ENCODE assay signal across 20 cellular contexts in genomic region chr14:38367922-38368321, GRCh38.
DNase-seq lines count a peak whose midpoint lies in the region; ATAC-seq, FAIRE-seq and TF ChIP-seq lines count a peak whose summit lies in the region.
"Had no signal": no experiment of that assay in that cellular context is flagged by ENCODE, and none has a peak within 500 bp of the region (broad histone marks: within the 10 kb centered on the region; RNA-seq: fewer than 3 reads in every experiment).

No MANE protein-coding gene starts in this region.

- no peaks in the 10 kb centered on the region for H3F3A ChIP-seq in GM23248 (ENCODE audit: insufficient read depth)

- H3K36me3 ChIP-seq in GM23248 (ENCODE audit: low read depth) (no peaks in the 10 kb centered on the region), H1 (ENCODE audit: control insufficient read depth in 2 of 4, insufficient read depth in 4 of 4, low read length in 3 of 4) (no peaks in the 10 kb centered on the region), HepG2 (replicated peaks in 1 of 2; ENCODE audit: control insufficient read depth in 1 of 2, insufficient read depth in 2 of 2, low read length in 2 of 2) (no peaks in the 10 kb centered on the region)
- H3K36me3 ChIP-seq: Peyer's patch, SJSA1 had no signal

- no peaks in the 10 kb centered on the region for H3K36me3 Mint-ChIP-seq in effector memory CD8-positive, alpha-beta T cell (ENCODE audit: insufficient read depth)
- H3K36me3 Mint-ChIP-seq: CD4-positive, CD25-positive, alpha-beta regulatory T cell had no signal

- no peaks in the 10 kb centered on the region for H3K4me1 Mint-ChIP-seq in effector memory CD8-positive, alpha-beta T cell (ENCODE audit: low read depth in 2 of 2)
- H3K4me1 Mint-ChIP-seq: CD4-positive, CD25-positive, alpha-beta regulatory T cell had no signal

- ATAC-seq in HepG2 (no peak; the same call in 1 of the 3 replicates), HG03108 (IDR thresholded peaks at IDR 0.05; ENCODE audit: unreplicated experiment) (no peak)
- ATAC-seq in effector memory CD8-positive, alpha-beta T cell (replicated peaks) = no peak

- H2BK5ac ChIP-seq in H1 (ENCODE audit: low read depth, low read length) = no peak overlapping the region

- no peak overlapping the region for H2BK120ac ChIP-seq in H1 (replicated peaks; ENCODE audit: low read depth, low read length)

- H2BK15ac ChIP-seq in H1 (ENCODE audit: low read length) = no peak overlapping the region

- no peak overlapping the region for H4K91ac ChIP-seq in H1 (replicated peaks; ENCODE audit: insufficient read length, low read length)

- no peak overlapping the region for H4K8ac ChIP-seq in H1 (ENCODE audit: extremely low read depth, insufficient read depth, low read length)

- H4K20me1 ChIP-seq in GM23248 (ENCODE audit: insufficient read depth) = no peaks in the 10 kb centered on the region
- H4K20me1 ChIP-seq in H1 (replicated peaks in 1 of 2; ENCODE audit: control insufficient read depth in 1 of 2, insufficient read depth in 2 of 2, low read length in 2 of 2) = peaks cover 0 to 3% of the 10 kb centered on the region in 2 experiments
- no peaks in the 10 kb centered on the region for H4K20me1 ChIP-seq in HepG2 (ENCODE audit: insufficient read depth, low read length)

- CTCF ChIA-PET in HEK293T (lab: Yijun Ruan, JAX) (no interaction called here), H1 (lab: Charles Lee; ENCODE audit: partially characterized antibody) (interaction anchor here (1.1 to 1.4 kb wide), 3 partner anchors 8 to 232 kb away, joined by 3 to 4 read pairs (median 4); no protein-coding TSS in a partner anchor), HepG2 (lab: Yijun Ruan, JAX; ENCODE audit: low intra/inter-chr PET ratio, low total read pairs) (no interaction called here)

- TF ChIP-seq POLR2A in H1 (IDR thresholded peaks at IDR 0.05; ENCODE audit: control extremely low read depth in 1 of 2, low read depth in 2 of 2, low read length in 2 of 2) (no peak), HepG2 (IDR thresholded peaks at IDR 0.05; ENCODE audit: insufficient read depth in 1 of 2, low read depth in 2 of 2, low read length in 2 of 2) (no peak)

- no peaks in the 10 kb centered on the region for H3K79me1 ChIP-seq in H1 (ENCODE audit: low read depth, low read length)

- no peaks in the 10 kb centered on the region for H3K4me1 ChIP-seq in GM23248 (ENCODE audit: insufficient read depth)
- H3K4me1 ChIP-seq in H1 (replicated peaks in 1 of 4; ENCODE audit: control insufficient read depth in 3 of 4, insufficient read depth in 4 of 4, low read length in 3 of 4) = no peaks in the 10 kb centered on the region
- no peaks in the 10 kb centered on the region for H3K4me1 ChIP-seq in HepG2 (ENCODE audit: insufficient read depth, low read length)
- H3K4me1 ChIP-seq: Peyer's patch, SJSA1 had no signal

- no peaks in the 10 kb centered on the region for H3K27me3 ChIP-seq in GM23248 (replicated peaks; ENCODE audit: insufficient read depth)
- no peaks in the 10 kb centered on the region for H3K27me3 ChIP-seq in H1 (replicated peaks in 1 of 4; ENCODE audit: control insufficient read depth in 3 of 4, extremely low read depth in 1 of 4, insufficient read depth in 3 of 4, low read length in 3 of 4)
- no peaks in the 10 kb centered on the region for H3K27me3 ChIP-seq in HepG2 (ENCODE audit: control insufficient read depth in 1 of 2, insufficient read depth in 2 of 2, low read length in 2 of 2)
- H3K27me3 ChIP-seq: Peyer's patch, SJSA1 had no signal

- no peaks in the 10 kb centered on the region for H3K23me2 ChIP-seq in H1 (ENCODE audit: low read depth, low read length)

- H2AFZ ChIP-seq in GM23248 (peak overlapping the region; percentile 18; the same call in 1 of the 2 replicates), H1 (ENCODE audit: low read length) (0 out of 2 replicates have a peak overlapping the region, but pooled peaks have one; percentile 19), HepG2 (ENCODE audit: low read length) (no peak overlapping the region)

- H3K9ac ChIP-seq in GM23248 (no peak overlapping the region), H1 (replicated peaks in 1 of 4; ENCODE audit: extremely low read depth in 1 of 4, low read depth in 3 of 4, low read length in 3 of 4) (no peak overlapping the region), HepG2 (ENCODE audit: insufficient read depth, low read depth, low read length) (no peak overlapping the region)

- TF ChIP-seq CTCF in H1 (IDR thresholded peaks at IDR 0.05; ENCODE audit: control extremely low read depth in 1 of 3, insufficient read depth in 1 of 3, low read depth in 1 of 3, low read length in 3 of 3) (no peak), HepG2 (CRISPR knock-in tag; IDR thresholded peaks at IDR 0.05) (no peak)

- H2BK12ac ChIP-seq in H1 (ENCODE audit: low read depth, low read length) = no peak overlapping the region

- H3K4ac ChIP-seq in H1 (replicated peaks; ENCODE audit: insufficient read length, low read depth, low read length) = no peak overlapping the region

- 75 to 77% methylated on average over 4 of the region's 4 CpGs for WGBS in GM23248 (ENCODE audit: low coverage in 1 of 2, low lambda C conversion rate in 2 of 2, missing lambda C conversion rate in 2 of 2), 2 experiments
- whole genome bisulfite sequencing in H1 (ENCODE audit: extremely low coverage in 1 of 2, insufficient coverage in 1 of 2, insufficient read length in 1 of 2, insufficient replicate concordance in 2 of 2, low coverage in 1 of 2, low lambda C conversion rate in 2 of 2, missing lambda C conversion rate in 1 of 2), 2 experiments = 75% methylated on average over 4 of the region's 4 CpGs; no CpG with 5 or more reads in 1 of the 2 experiments
- WGBS in HepG2 (ENCODE audit: low lambda C conversion rate) = 4% methylated on average over 4 of the region's 4 CpGs

- H3K4me2 ChIP-seq in GM23248 (ENCODE audit: unreplicated experiment) (no peak overlapping the region), H1 (ENCODE audit: insufficient read depth in 1 of 2, low read depth in 2 of 2, low read length in 2 of 2) (no peak overlapping the region), HepG2 (ENCODE audit: low read depth, low read length) (no peak overlapping the region)

- intact Hi-C loops in HepG2 (cut with micrococcal nuclease; ENCODE audit: unreplicated experiment) = no loop called here

- TF ChIP-seq EP300 in H1 (IDR thresholded peaks at IDR 0.05; ENCODE audit: borderline replicate concordance in 1 of 2, low read depth in 2 of 2, low read length in 2 of 2) (no peak), HepG2 (IDR thresholded peaks at IDR 0.05; ENCODE audit: low read depth in 2 of 2, low read length in 2 of 2) (no peak), HepG2 (CRISPR knock-in tag; IDR thresholded peaks at IDR 0.05; ENCODE audit: borderline replicate concordance) (no peak)

- no peak overlapping the region for H2BK20ac ChIP-seq in H1 (ENCODE audit: low read length)

- no peak overlapping the region for H4K5ac ChIP-seq in H1 (ENCODE audit: insufficient read length, low read depth, low read length)

- H3K9me3 ChIP-seq in GM23248 (ENCODE audit: low read depth) (no peaks in the 10 kb centered on the region), H1 (ENCODE audit: insufficient read depth in 2 of 2, low read depth in 1 of 2, low read length in 1 of 2) (no peaks in the 10 kb centered on the region), HepG2 (ENCODE audit: low read length) (no peaks in the 10 kb centered on the region)
- H3K9me3 ChIP-seq: Peyer's patch, SJSA1 had no signal

- H3K4me3 ChIP-seq in GM23248 = no peak overlapping the region
- H3K4me3 ChIP-seq in H1 (ENCODE audit: extremely low read depth in 1 of 4, insufficient read depth in 2 of 4, low read depth in 3 of 4, low read length in 4 of 4) = no peak overlapping the region
- no peak overlapping the region for H3K4me3 ChIP-seq in HepG2 (replicated peaks in 1 of 3; ENCODE audit: insufficient read depth in 1 of 3, low read depth in 2 of 3, low read length in 3 of 3)
- H3K4me3 ChIP-seq: Peyer's patch, SJSA1 had no signal

- H3K27ac Mint-ChIP-seq in effector memory CD8-positive, alpha-beta T cell = no peak overlapping the region
- H3K27ac Mint-ChIP-seq: CD4-positive, CD25-positive, alpha-beta regulatory T cell had no signal

- POLR2A ChIA-PET in HEK293T (lab: Yijun Ruan, JAX) = no interaction called here
- POLR2A ChIA-PET in H1 (lab: Charles Lee; ENCODE audit: partially characterized antibody) = interaction anchor here (1.6 kb wide), 1 partner anchor 164 kb away, joined by 4 read pairs; no protein-coding TSS in a partner anchor
- POLR2A ChIA-PET in HepG2 (lab: Yijun Ruan, JAX) = no interaction called here

- FAIRE-seq in H1 (lab: Jason Lieb, UNC) = no peak
- no peak for FAIRE-seq in HepG2 (lab: Jason Lieb, UNC)

- BruUV-seq in HepG2 (replicated peaks; lab: Mats Ljungman, UMichigan) = no TSS peak

- H3K79me2 ChIP-seq in GM23248 (ENCODE audit: insufficient read depth) = no peaks in the 10 kb centered on the region
- H3K79me2 ChIP-seq in H1 (ENCODE audit: control insufficient read depth in 1 of 2, insufficient read depth in 2 of 2, low read length in 2 of 2) = no peaks in the 10 kb centered on the region
- no peaks in the 10 kb centered on the region for H3K79me2 ChIP-seq in HepG2 (ENCODE audit: insufficient read depth, low read length)

- peaks cover 0 to 4% of the 10 kb centered on the region in 2 donors for H3K27me3 Mint-ChIP-seq in effector memory CD8-positive, alpha-beta T cell
- H3K27me3 Mint-ChIP-seq: CD4-positive, CD25-positive, alpha-beta regulatory T cell had no signal

- TF ChIP-seq RAD21 in H1 (IDR thresholded peaks at IDR 0.05 in 1 of 2, conservative IDR thresholded peaks at IDR 0.05 in 1 of 2; ENCODE audit: low read depth in 2 of 2, low read length in 2 of 2) = no peak
- no peak for TF ChIP-seq RAD21 in HepG2 (CRISPR knock-in tag; IDR thresholded peaks at IDR 0.05)

- H3K9me2 ChIP-seq in GM23248 (ENCODE audit: insufficient read depth) = no peaks in the 10 kb centered on the region

- H3K56ac ChIP-seq in H1 (replicated peaks; ENCODE audit: insufficient read length, low read depth, low read length) = no peak overlapping the region

- no peak overlapping the region for H3K23ac ChIP-seq in H1 (ENCODE audit: insufficient read length)

- peaks cover 0 to 7% of the 10 kb centered on the region in 2 donors for H3K9me3 Mint-ChIP-seq in effector memory CD8-positive, alpha-beta T cell
- H3K9me3 Mint-ChIP-seq: H9 had no signal

- in situ Hi-C loops in GM23248 (cut with MboI) (no loop called here), HepG2 (cut with HindIII; ENCODE audit: extremely low pct_ligation_motif_present, low pct_unique_long_range_greater_than_20kb) (no loop called here)

- H3K27ac ChIP-seq in GM23248 (no peak overlapping the region), H1 (ENCODE audit: low read depth, low read length) (no peak overlapping the region), HepG2 (ENCODE audit: extremely low read length, insufficient read depth, low read length) (no peak overlapping the region)
- H3K27ac ChIP-seq: HL-60, Peyer's patch, SJSA1 had no signal

- H3K14ac ChIP-seq in H1 (ENCODE audit: insufficient read length) = no peak overlapping the region

- DNase-seq in GM23248 (no peak), HEK293T (ENCODE audit: extremely low spot score) (no peak), H1 (ENCODE audit: low read depth in 1 of 2, low spot score in 2 of 2) (no peak), HepG2 (ENCODE audit: low spot score) (no peak), LoVo (ENCODE audit: low spot score) (no peak)
- no peak for DNase-seq in effector memory CD8-positive, alpha-beta T cell
- DNase-seq: CD4-positive, CD25-positive, alpha-beta regulatory T cell; DMS79 treated with DMSO at 0.1 percent for 48 hours; H9; KG1; MV-4-11; NCI-H1105 treated with DMSO at 0.1 percent for 48 hours; NCI-H1694; NCI-H2081 treated with DMSO at 0.1 percent for 48 hours; NCI-H2171 treated with DMSO at 0.1 percent for 48 hours; NK-92 treated with Interleukin-12 subunit alpha and Interleukin-12 subunit beta, amount 100 ng/mL, for 24 hours; Peyer's patch had no signal

- H2AK5ac ChIP-seq in H1 (ENCODE audit: low read depth, low read length) = no peak overlapping the region

- H3K18ac ChIP-seq in H1 (ENCODE audit: extremely low read depth, low read length) = no peak overlapping the region

- no peak overlapping the region for H3K4me3 Mint-ChIP-seq in effector memory CD8-positive, alpha-beta T cell
- H3K4me3 Mint-ChIP-seq: CD4-positive, CD25-positive, alpha-beta regulatory T cell; H9 had no signal
